1 cellular context compared by ENCODE assay signal in the genomic region with DNA sequence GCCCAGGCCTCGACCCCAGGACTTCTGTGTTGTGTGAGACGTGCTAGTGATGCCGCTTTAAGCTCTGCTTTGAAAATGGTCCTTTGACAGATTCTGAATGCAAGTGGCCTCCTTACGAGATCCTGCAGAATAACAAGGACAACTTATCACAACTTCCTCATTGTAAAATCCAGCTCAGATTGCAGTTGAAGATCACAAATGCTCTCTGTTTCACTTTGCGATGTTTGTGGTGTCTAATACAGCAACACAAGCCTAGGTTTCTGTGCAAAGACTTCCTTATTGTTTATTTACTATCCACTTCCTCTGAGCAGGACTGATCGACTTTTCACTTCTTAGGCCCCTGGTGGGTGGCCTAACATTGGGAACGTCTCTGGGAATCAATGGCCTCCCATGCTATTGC.
TF ChIP-seq lines count a peak whose summit lies in the region.

No MANE protein-coding gene starts in this region.

TF ChIP-seq in K562, 482 proteins besides CTCF, POLR2A, EP300 and RAD21:
- TF ChIP-seq SPI1 (IDR thresholded peaks at IDR 0.05; ENCODE audit: borderline replicate concordance, low read depth, low read length), result 0 out of 2 replicates have a peak, but pooled peaks have one; percentile 1
- TF ChIP-seq RFX7 (CRISPR knock-in tag; IDR thresholded peaks at IDR 0.05), result no peak
- 0 out of 2 replicates have a peak, but pooled peaks have one; percentile 20 for TF ChIP-seq EZH2 (IDR thresholded peaks at IDR 0.05; ENCODE audit: borderline replicate concordance, low read depth, low read length)
